ENCODE assay signal across 8 cellular contexts in the genomic region with DNA sequence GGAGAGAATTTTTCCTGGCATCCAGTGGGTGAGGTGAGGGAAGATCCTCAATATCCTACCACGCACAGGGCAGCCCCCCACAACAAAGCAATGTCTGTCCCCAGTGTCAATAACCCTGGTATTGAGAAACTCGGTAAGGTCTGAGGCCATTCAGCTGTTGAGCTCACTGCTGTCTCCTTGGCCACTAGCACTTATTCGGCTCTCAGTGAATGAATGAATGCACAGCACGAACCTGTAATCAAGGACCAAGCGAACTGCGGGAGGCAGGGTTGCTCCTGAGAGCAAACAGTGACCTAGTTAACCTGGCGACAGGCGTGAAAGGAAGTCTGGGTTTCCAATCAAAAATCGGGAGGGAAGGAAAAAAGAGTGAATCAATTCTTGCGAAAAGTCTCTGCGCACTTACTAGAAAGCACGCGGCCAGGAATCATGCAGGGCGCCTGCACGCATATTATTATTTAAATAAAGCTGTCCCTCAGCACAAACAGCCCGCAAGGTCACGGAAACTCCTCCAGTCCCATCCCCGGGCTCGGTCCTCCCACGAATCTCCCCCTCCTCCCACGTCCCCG. TPM values are rescaled to one million over a fixed set of nuclear protein-coding genes. Genes with fewer than 3 reads are reported as not detected.
DNase-seq lines count a peak whose midpoint lies in the region; ATAC-seq, FAIRE-seq and TF ChIP-seq lines count a peak whose summit lies in the region.

No MANE protein-coding gene starts in this region.

- H2AFZ ChIP-seq in GM23338 (peak overlapping the region; percentile 54), H1 (ENCODE audit: low read length) (peak overlapping the region; percentile 90; the same call in 1 of the 2 replicates)

- H2BK15ac ChIP-seq in H1 (ENCODE audit: low read length) = no peak overlapping the region

- no peak overlapping the region for H3K23ac ChIP-seq in H1 (ENCODE audit: insufficient read length)

- H4K20me1 ChIP-seq in GM23338 (replicated peaks; ENCODE audit: insufficient read depth) = no peaks in the 10 kb centered on the region
- H4K20me1 ChIP-seq in H1 (replicated peaks in 1 of 2; ENCODE audit: control insufficient read depth in 1 of 2, insufficient read depth in 2 of 2, low read length in 2 of 2) = no peaks in the 10 kb centered on the region

- intact Hi-C loops in natural killer cell (cut with micrococcal nuclease) = loop anchor here (1.0 to 10.0 kb wide), 2 partner anchors 79 to 659 kb away; a partner anchor contains a TSS

- peak overlapping the region; percentile 47 for H3K9ac ChIP-seq in NT2/D1 (ENCODE audit: insufficient read length, low read depth)
- H3K9ac ChIP-seq in H1 (replicated peaks in 1 of 4; ENCODE audit: extremely low read depth in 1 of 4, low read depth in 3 of 4, low read length in 3 of 4) = peak overlapping the region; percentile 83 to 95 (median 92)

- no peak for FAIRE-seq in H1 (lab: Jason Lieb, UNC)
- no peak for FAIRE-seq in GM12892 (lab: Jason Lieb, UNC)
- FAIRE-seq in GM19239 (lab: Jason Lieb, UNC) = no peak

- H3K14ac ChIP-seq in H1 (ENCODE audit: insufficient read length) = no peak overlapping the region

- ATAC-seq in GM23338 (peak; percentile 23), natural killer cell (no peak)

- H3K9me2 ChIP-seq in GM23338 (ENCODE audit: insufficient read depth) = no peaks in the 10 kb centered on the region

- H3K4me1 Mint-ChIP-seq in GM23338 (peaks cover 10% of the 10 kb centered on the region), natural killer cell (peaks cover 21 to 40% of the 10 kb centered on the region in 2 donors)

- peak overlapping the region; percentile 39 for H4K91ac ChIP-seq in H1 (replicated peaks; ENCODE audit: insufficient read length, low read length)

- peak overlapping the region; percentile 73 for H4K5ac ChIP-seq in H1 (ENCODE audit: insufficient read length, low read depth, low read length)

- H3K79me2 ChIP-seq in GM23338 (replicated peaks; ENCODE audit: insufficient read depth) (no peaks in the 10 kb centered on the region), H1 (ENCODE audit: control insufficient read depth in 1 of 2, insufficient read depth in 2 of 2, low read length in 2 of 2) (no peaks in the 10 kb centered on the region)

- H3F3A ChIP-seq in GM23338 (replicated peaks; ENCODE audit: low read depth) = 0 out of 2 replicates have a peak, but pooled peaks cover 2% of the 10 kb centered on the region

- H3K9me3 ChIP-seq in NT2/D1 (ENCODE audit: insufficient read depth, low read length) (peaks cover 8% of the 10 kb centered on the region; the same call in 1 of the 2 replicates), H1 (ENCODE audit: insufficient read depth in 2 of 2, low read depth in 1 of 2, low read length in 1 of 2) (0 out of 4 replicates have a peak, but pooled peaks cover 0 to 3% of the 10 kb centered on the region in 2 experiments)

- TF ChIP-seq EP300 in H1 (IDR thresholded peaks at IDR 0.05; ENCODE audit: borderline replicate concordance in 1 of 2, low read depth in 2 of 2, low read length in 2 of 2) = no peak

- TF ChIP-seq POLR2A in H1 (IDR thresholded peaks at IDR 0.05; ENCODE audit: control extremely low read depth in 1 of 2, low read depth in 2 of 2, low read length in 2 of 2) = no peak; a peak in 1 of 3 replicates
- no peak for TF ChIP-seq POLR2A in GM12892 (IDR thresholded peaks at IDR 0.05; ENCODE audit: low read depth, low read length)

- H4K8ac ChIP-seq in H1 (ENCODE audit: extremely low read depth, insufficient read depth, low read length) = peak overlapping the region; percentile 90; the same call in 1 of the 2 replicates

- peak overlapping the region; percentile 99 for H3K27ac Mint-ChIP-seq in GM23338
- peak overlapping the region; percentile 97 to 98 for H3K27ac Mint-ChIP-seq in natural killer cell

- TF ChIP-seq CTCF in C4-2B (conservative IDR thresholded peaks at IDR 0.05) (no peak), GM23338 (conservative IDR thresholded peaks at IDR 0.05; ENCODE audit: low read depth in 2 of 2) (no peak), H1 (IDR thresholded peaks at IDR 0.05; ENCODE audit: control extremely low read depth in 1 of 3, insufficient read depth in 1 of 3, low read depth in 1 of 3, low read length in 3 of 3) (no peak), natural killer cell (IDR thresholded peaks at IDR 0.05) (no peak)

- H3K4me2 ChIP-seq in GM23338 = peak overlapping the region; percentile 90
- peak overlapping the region; percentile 87 to 91 for H3K4me2 ChIP-seq in H1 (ENCODE audit: insufficient read depth in 1 of 2, low read depth in 2 of 2, low read length in 2 of 2)

- POLR2A ChIA-PET in H1 (lab: Charles Lee; ENCODE audit: partially characterized antibody) = interaction anchor here (0.6 to 1.4 kb wide), 5 partner anchors 11 to 779 kb away, joined by 3 to 5 read pairs (median 3); no protein-coding TSS in a partner anchor

- H3K56ac ChIP-seq in H1 (replicated peaks; ENCODE audit: insufficient read length, low read depth, low read length) = peak overlapping the region; percentile 52

- no peak overlapping the region for H2AK5ac ChIP-seq in H1 (ENCODE audit: low read depth, low read length)

- H3K27me3 ChIP-seq in GM23338 (ENCODE audit: insufficient read depth) = no peaks in the 10 kb centered on the region
- H3K27me3 ChIP-seq in NT2/D1 (ENCODE audit: insufficient read depth, insufficient read length) = no peaks in the 10 kb centered on the region
- H3K27me3 ChIP-seq in H1 (replicated peaks in 1 of 4; ENCODE audit: control insufficient read depth in 3 of 4, extremely low read depth in 1 of 4, insufficient read depth in 3 of 4, low read length in 3 of 4) = no peaks in the 10 kb centered on the region

- H2BK20ac ChIP-seq in H1 (ENCODE audit: low read length) = no peak overlapping the region

- peak overlapping the region; percentile 92 for H3K4me3 Mint-ChIP-seq in GM23338
- H3K4me3 Mint-ChIP-seq in natural killer cell = peak overlapping the region; percentile 98

- no peak overlapping the region for H3K4ac ChIP-seq in H1 (replicated peaks; ENCODE audit: insufficient read length, low read depth, low read length)

- H3K9me3 Mint-ChIP-seq in GM23338 = peaks cover 3% of the 10 kb centered on the region
- no peaks in the 10 kb centered on the region for H3K9me3 Mint-ChIP-seq in natural killer cell

- H3K36me3 ChIP-seq in GM23338 (ENCODE audit: insufficient read depth) (no peaks in the 10 kb centered on the region), NT2/D1 (ENCODE audit: insufficient read depth, insufficient read length, low read length) (peaks cover 23% of the 10 kb centered on the region), H1 (ENCODE audit: control insufficient read depth in 2 of 4, insufficient read depth in 4 of 4, low read length in 3 of 4) (no peaks in the 10 kb centered on the region)

- 0 out of 2 replicates have a peak, but pooled peaks cover 2% of the 10 kb centered on the region for H3K4me1 ChIP-seq in GM23338 (ENCODE audit: insufficient read depth)
- H3K4me1 ChIP-seq in NT2/D1 (ENCODE audit: insufficient read depth, insufficient read length) = no peaks in the 10 kb centered on the region
- H3K4me1 ChIP-seq in H1 (replicated peaks in 1 of 4; ENCODE audit: control insufficient read depth in 3 of 4, insufficient read depth in 4 of 4, low read length in 3 of 4) = peaks cover 0 to 3% (median 1%) of the 10 kb centered on the region in 4 experiments; a peak in 3 of 7 replicates

- peak overlapping the region; percentile 92 for H3K27ac ChIP-seq in C4-2B
- H3K27ac ChIP-seq in GM23338 (ENCODE audit: low read depth) = peak overlapping the region; percentile 33
- H3K27ac ChIP-seq in H1 (ENCODE audit: low read depth, low read length) = peak overlapping the region; percentile 98

- H3K79me1 ChIP-seq in H1 (ENCODE audit: low read depth, low read length) = no peaks in the 10 kb centered on the region

- peak overlapping the region; percentile 98; the same call in 1 of the 2 replicates for H2BK5ac ChIP-seq in H1 (ENCODE audit: low read depth, low read length)

- no peak overlapping the region for H2BK120ac ChIP-seq in H1 (replicated peaks; ENCODE audit: low read depth, low read length)

- TF ChIP-seq RAD21 in H1 (IDR thresholded peaks at IDR 0.05 in 1 of 2, conservative IDR thresholded peaks at IDR 0.05 in 1 of 2; ENCODE audit: low read depth in 2 of 2, low read length in 2 of 2) = no peak

- no peak overlapping the region; the same call in 1 of the 2 replicates for H2BK12ac ChIP-seq in H1 (ENCODE audit: low read depth, low read length)

- CTCF ChIA-PET in H1 (lab: Charles Lee; ENCODE audit: partially characterized antibody) = interaction anchor here (0.6 to 2.7 kb wide), 9 partner anchors 31 to 238 kb away, joined by 3 to 10 read pairs (median 4); no protein-coding TSS in a partner anchor

- peak overlapping the region; percentile 51 for H3K4me3 ChIP-seq in GM23338
- peak overlapping the region; percentile 81 for H3K4me3 ChIP-seq in NT2/D1 (ENCODE audit: insufficient read length, low read depth)
- H3K4me3 ChIP-seq in H1 (ENCODE audit: extremely low read depth in 1 of 4, insufficient read depth in 2 of 4, low read depth in 3 of 4, low read length in 4 of 4) = peak overlapping the region; percentile 71 to 99 (median 90)

- H3K18ac ChIP-seq in H1 (ENCODE audit: extremely low read depth, low read length) = no peak overlapping the region

- whole genome bisulfite sequencing in H1 (ENCODE audit: extremely low coverage in 1 of 2, insufficient coverage in 1 of 2, insufficient read length in 1 of 2, insufficient replicate concordance in 2 of 2, low coverage in 1 of 2, low lambda C conversion rate in 2 of 2, missing lambda C conversion rate in 1 of 2), 2 experiments = 4% methylated on average over 19 of the region's 22 CpGs; no CpG with 5 or more reads in 1 of the 2 experiments

- H3K27me3 Mint-ChIP-seq in GM23338 (ENCODE audit: insufficient read depth, low read depth, poor library complexity) (peaks cover 7% of the 10 kb centered on the region), natural killer cell (ENCODE audit: low read depth in 2 of 2) (no peaks in the 10 kb centered on the region)

- H3K23me2 ChIP-seq in H1 (ENCODE audit: low read depth, low read length) = no peaks in the 10 kb centered on the region; the same call in 1 of the 2 replicates

- DNase-seq in GM23338 (ENCODE audit: low spot score) (peak; percentile 63), NT2/D1 (ENCODE audit: low read depth, low spot score) (peak; percentile 6), H1 (ENCODE audit: low read depth in 1 of 2, low spot score in 2 of 2) (peak in 1 of 2 experiments; percentile 7), natural killer cell (no peak), GM12892 (ENCODE audit: insufficient read length) (no peak), NCI-H2171 (lab: John Stamatoyannopoulos, UW) (no peak), GM19239 (ENCODE audit: insufficient read length, low spot score) (no peak)

- H3K36me3 Mint-ChIP-seq in GM23338 (ENCODE audit: low read depth) = peaks cover 13% of the 10 kb centered on the region
- no peaks in the 10 kb centered on the region for H3K36me3 Mint-ChIP-seq in natural killer cell

RNA-seq across cellular contexts. Expression of a gene that starts 0.5 kb away (rescaled TPM):
- total RNA-seq in GM23338 (2014; rRNA removed; shearing (Covaris generic)) = 7.5 and 12.5 TPM in 2 replicates
- polyA plus RNA-seq in GM23338 (2016; fragmentation: Nextera tagmentation; extraction: Ambion mirVana) (4.5 and 10.2 TPM in 2 replicates), H1 (2011; rRNA removed) (8.6 and 12.4 TPM in 2 replicates)
- total RNA-seq in H1 (2021; fragmentation: NEBNext Ultra II Directional; extraction: Animal tissue kit (Norgen Biotek cat#: 25700)) = 11.0 and 15.0 TPM in 2 replicates
- 9.7 TPM for polyA plus RNA-seq in H1 (2011; cell fraction: cytosol; rRNA removed)
- polyA plus RNA-seq in H1 (2011; cell fraction: nucleus; rRNA removed) = 12.1 TPM
- polyA plus RNA-seq in H1 (2012, experiment 1 of 2) = 9.3 to 11.5 TPM (median 9.9 TPM) in 4 replicates
- polyA plus RNA-seq in H1 (2012, experiment 2 of 2) = 8.9 TPM
- polyA plus RNA-seq in H1 (2013, experiment 1 of 2) = 6.3 TPM
- polyA plus RNA-seq in H1 (2013, experiment 2 of 2) = 8.3 TPM
- polyA minus RNA-seq in H1 (2011; rRNA and poly(A)+ RNA removed) = 17.6 and 25.4 TPM in 2 replicates
- polyA minus RNA-seq in H1 (2011; cell fraction: cytosol; rRNA and poly(A)+ RNA removed) = 5.2 TPM
- polyA minus RNA-seq in H1 (2011; cell fraction: nucleus; rRNA and poly(A)+ RNA removed) = 25.3 TPM
- 10 to 100 TPM in 1 of 3 donors, 1 to 10 TPM in 2; 6.7 to 10.2 (median 7.9) TPM for total RNA-seq in natural killer cell
- polyA plus RNA-seq in GM12892 (2012; ENCODE audit: missing spikeins) = 7.1 TPM

RNA-seq across cellular contexts. Expression of a gene that starts 41.6 kb away (rescaled TPM):
- not detected in 2 replicates for total RNA-seq in GM23338 (2014; rRNA removed; shearing (Covaris generic))
- 0.68 and 1.5 TPM in 2 replicates for polyA plus RNA-seq in GM23338 (2016; fragmentation: Nextera tagmentation; extraction: Ambion mirVana)
- not detected in 2 replicates for total RNA-seq in H1 (2021; fragmentation: NEBNext Ultra II Directional; extraction: Animal tissue kit (Norgen Biotek cat#: 25700))
- not detected in 2 replicates for polyA plus RNA-seq in H1 (2011; rRNA removed)
- polyA plus RNA-seq in H1 (2011; cell fraction: cytosol; rRNA removed) = not detected
- not detected for polyA plus RNA-seq in H1 (2011; cell fraction: nucleus; rRNA removed)
- not detected in 4 replicates for polyA plus RNA-seq in H1 (2012, experiment 1 of 2)
- polyA plus RNA-seq in H1 (2012, experiment 2 of 2) = not detected
- polyA plus RNA-seq in H1 (2013, experiment 1 of 2) = not detected
- polyA plus RNA-seq in H1 (2013, experiment 2 of 2) = not detected
- not detected in 2 replicates for polyA minus RNA-seq in H1 (2011; rRNA and poly(A)+ RNA removed)
- not detected for polyA minus RNA-seq in H1 (2011; cell fraction: cytosol; rRNA and poly(A)+ RNA removed)
- polyA minus RNA-seq in H1 (2011; cell fraction: nucleus; rRNA and poly(A)+ RNA removed) = not detected
- 1 to 10 TPM; 1.5 to 3.1 (median 2.6) TPM for total RNA-seq in natural killer cell
- not detected for polyA plus RNA-seq in GM12892 (2012; ENCODE audit: missing spikeins)

Comparison
In these comparisons a context has a peak if more than half of its experiments do, and no peak if none do; other contexts are left out.
1. H3K27ac ChIP-seq: peak in every context shown above with its lines; median percentile 98 in H1; 92 in C4-2B; 33 in GM23338.
2. DNase-seq: peak in GM23338 (single experiment) and NT2/D1 (single experiment); none in natural killer cell (single experiment), GM12892 (single experiment), NCI-H2171 (single experiment) and GM19239 (single experiment).
3. Peak in every context shown above with its lines, with median percentiles within 50 percentile points of each other: H3K4me3 ChIP-seq.